Comparison of ENCODE assay signal across 23 cellular contexts in genomic region chr11:73481626-73482025, GRCh38.
A peak's percentile ranks its signal among the peaks of the same experiment; 100 is the strongest.
DNase-seq lines count a peak whose midpoint lies in the region; ATAC-seq and TF ChIP-seq lines count a peak whose summit lies in the region.
"Had no signal": no experiment of that assay in that cellular context is flagged by ENCODE, and none has a peak within 500 bp of the region (broad histone marks: within the 10 kb centered on the region; RNA-seq: fewer than 3 reads in every experiment).

No MANE protein-coding gene starts in this region.

- peaks cover 8% of the 10 kb centered on the region; the same call in 2 of the 3 replicates for H3K9me3 Mint-ChIP-seq in GM23338

- POLR2A ChIA-PET in HEK293T (lab: Yijun Ruan, JAX): no interaction called here

- peaks cover 14% of the 10 kb centered on the region for H3K79me2 ChIP-seq in GM23338 (replicated peaks; ENCODE audit: insufficient read depth)

- WGBS in esophagus muscularis mucosa: 100% methylated on average over 1 of the region's 1 CpG

- no peaks in the 10 kb centered on the region for H3F3A ChIP-seq in GM23338 (replicated peaks; ENCODE audit: low read depth)

- H3K4me3 ChIP-seq in GM23338 (no peak overlapping the region), esophagus muscularis mucosa (no peak overlapping the region)
- H3K4me3 ChIP-seq: A549; BLaER1 treated with 17β-estradiol and CSF1 and Interleukin-3, amounts not matched to agents 10 nM and 100 nM; GM12878; HAP-1 had no signal

- H3K27ac ChIP-seq in GM23338 (ENCODE audit: low read depth) (no peak overlapping the region), esophagus muscularis mucosa (replicated peaks in 1 of 4) (no peak overlapping the region)
- H3K27ac ChIP-seq: A549; BLaER1 treated with 17β-estradiol and CSF1 and Interleukin-3, amounts not matched to agents 10 nM and 100 nM had no signal

- H3K36me3 Mint-ChIP-seq in GM23338 (ENCODE audit: low read depth): peaks cover 6% of the 10 kb centered on the region

- no peak for TF ChIP-seq EP300 in esophagus muscularis mucosa (IDR thresholded peaks at IDR 0.05)

- no peak overlapping the region for H2AFZ ChIP-seq in GM23338

- intact Hi-C loops in esophagus muscularis mucosa (cut with DNase I): no loop called here

- no peak overlapping the region for H3K4me2 ChIP-seq in GM23338
- H3K4me2 ChIP-seq: A549; BLaER1 treated with 17β-estradiol and CSF1 and Interleukin-3, amounts not matched to agents 10 nM and 100 nM had no signal

- peaks cover 2% of the 10 kb centered on the region; the same call in 1 of the 3 replicates for H3K4me1 Mint-ChIP-seq in GM23338

- H3K27me3 Mint-ChIP-seq in GM23338 (ENCODE audit: insufficient read depth, low read depth, poor library complexity): no peaks in the 10 kb centered on the region
- H3K27me3 Mint-ChIP-seq: CD4-positive, alpha-beta T cell; CD8-positive, alpha-beta memory T cell had no signal

- no peak overlapping the region for H3K4me3 Mint-ChIP-seq in GM23338
- H3K4me3 Mint-ChIP-seq: CD14-positive monocyte; CD4-positive, alpha-beta T cell; CD8-positive, alpha-beta memory T cell had no signal

- TF ChIP-seq CTCF in GM23338 (conservative IDR thresholded peaks at IDR 0.05; ENCODE audit: low read depth in 2 of 2) (no peak), esophagus muscularis mucosa (IDR thresholded peaks at IDR 0.05) (no peak)

- no peaks in the 10 kb centered on the region for H4K20me1 ChIP-seq in GM23338 (replicated peaks; ENCODE audit: insufficient read depth)

- H3K27ac Mint-ChIP-seq in GM23338: no peak overlapping the region
- H3K27ac Mint-ChIP-seq: CD4-positive, alpha-beta T cell; CD8-positive, alpha-beta memory T cell had no signal

- peaks cover 10% of the 10 kb centered on the region; the same call in 1 of the 2 replicates for H3K4me1 ChIP-seq in GM23338 (ENCODE audit: insufficient read depth)
- H3K4me1 ChIP-seq in esophagus muscularis mucosa: peaks cover 0 to 4% (median 0%) of the 10 kb centered on the region in 4 donors
- H3K4me1 ChIP-seq: BE2C had no signal

- CTCF ChIA-PET in HEK293T (lab: Yijun Ruan, JAX): no interaction called here

- no peak for DNase-seq in GM23338 (ENCODE audit: low spot score)
- no peak for DNase-seq in HEK293T (ENCODE audit: extremely low spot score)
- peak; percentile 34 for DNase-seq in NCI-H526 treated with DMSO at 0.1 percent for 48 hours (lab: John Stamatoyannopoulos, UW)
- peak; percentile 74 for DNase-seq in left kidney (ENCODE audit: low read depth, low spot score)
- no peak for DNase-seq in esophagus muscularis mucosa (ENCODE audit: extremely low spot score)
- DNase-seq in NCI-H1092 (lab: John Stamatoyannopoulos, UW): no peak
- DNase-seq: 8988T; ACHN; AML-193; BE2C; CD4-positive, alpha-beta T cell; CD8-positive, alpha-beta memory T cell; DMS 273 treated with DMSO at 0.1 percent for 48 hours; DMS79; EL; GDM1; GOT3 had no signal

- ATAC-seq in GM23338 (peak; percentile 29; the same call in 1 of the 3 replicates), GM21723 (IDR thresholded peaks at IDR 0.05; ENCODE audit: unreplicated experiment) (no peak)
- ATAC-seq: A549, GM12878 had no signal

- H3K9me3 ChIP-seq in esophagus muscularis mucosa: peaks cover 0 to 16% (median 7%) of the 10 kb centered on the region in 4 donors
- H3K9me3 ChIP-seq: A549, BE2C, HAP-1 had no signal

- H3K9me2 ChIP-seq in GM23338 (ENCODE audit: insufficient read depth): no peaks in the 10 kb centered on the region

- no peak for TF ChIP-seq POLR2A in esophagus muscularis mucosa (IDR thresholded peaks at IDR 0.05; ENCODE audit: low read depth)

- no peaks in the 10 kb centered on the region for H3K27me3 ChIP-seq in GM23338 (ENCODE audit: insufficient read depth)
- H3K27me3 ChIP-seq in esophagus muscularis mucosa: no peaks in the 10 kb centered on the region
- H3K27me3 ChIP-seq: BE2C; BLaER1 treated with 17β-estradiol and CSF1 and Interleukin-3, amounts not matched to agents 10 nM and 100 nM had no signal

- H3K36me3 ChIP-seq in GM23338 (ENCODE audit: insufficient read depth): no peaks in the 10 kb centered on the region
- no peaks in the 10 kb centered on the region for H3K36me3 ChIP-seq in esophagus muscularis mucosa
- H3K36me3 ChIP-seq: BE2C, HAP-1 had no signal

TF ChIP-seq in GM23338, 12 proteins besides CTCF, POLR2A, EP300 and RAD21 (continues in another document):
- no peak for TF ChIP-seq EZH2phosphoT487 (IDR thresholded peaks at IDR 0.05; ENCODE audit: unreplicated experiment)
- TF ChIP-seq POLR2AphosphoS5 (IDR thresholded peaks at IDR 0.05; ENCODE audit: low read depth): no peak
- no peak for TF ChIP-seq ZNF114 (CRISPR knock-in tag; IDR thresholded peaks at IDR 0.05)

TF ChIP-seq in HEK293T, 16 proteins besides CTCF, POLR2A, EP300 and RAD21:
- TF ChIP-seq FOXK2 (IDR thresholded peaks at IDR 0.05): no peak
- no peak for TF ChIP-seq LEF1 (IDR thresholded peaks at IDR 0.05; ENCODE audit: borderline replicate concordance)
- peak; percentile 50; the same call in 1 of the 2 replicates for TF ChIP-seq PKNOX1 (IDR thresholded peaks at IDR 0.05)
- TF ChIP-seq CTBP1 (IDR thresholded peaks at IDR 0.05; ENCODE audit: borderline replicate concordance): peak; percentile 58; the same call in 1 of the 2 replicates

Comparison
In these comparisons a context has a peak if more than half of its experiments do, and no peak if none do; other contexts are left out.
1. DNase-seq: peak in NCI-H526 treated with DMSO at 0.1 percent for 48 hours (single experiment) and left kidney (single experiment); none in GM23338 (single experiment), HEK293T (single experiment), esophagus muscularis mucosa (single experiment) and NCI-H1092 (single experiment).